ENCODE assay signal across 15 cellular contexts in the genomic region with DNA sequence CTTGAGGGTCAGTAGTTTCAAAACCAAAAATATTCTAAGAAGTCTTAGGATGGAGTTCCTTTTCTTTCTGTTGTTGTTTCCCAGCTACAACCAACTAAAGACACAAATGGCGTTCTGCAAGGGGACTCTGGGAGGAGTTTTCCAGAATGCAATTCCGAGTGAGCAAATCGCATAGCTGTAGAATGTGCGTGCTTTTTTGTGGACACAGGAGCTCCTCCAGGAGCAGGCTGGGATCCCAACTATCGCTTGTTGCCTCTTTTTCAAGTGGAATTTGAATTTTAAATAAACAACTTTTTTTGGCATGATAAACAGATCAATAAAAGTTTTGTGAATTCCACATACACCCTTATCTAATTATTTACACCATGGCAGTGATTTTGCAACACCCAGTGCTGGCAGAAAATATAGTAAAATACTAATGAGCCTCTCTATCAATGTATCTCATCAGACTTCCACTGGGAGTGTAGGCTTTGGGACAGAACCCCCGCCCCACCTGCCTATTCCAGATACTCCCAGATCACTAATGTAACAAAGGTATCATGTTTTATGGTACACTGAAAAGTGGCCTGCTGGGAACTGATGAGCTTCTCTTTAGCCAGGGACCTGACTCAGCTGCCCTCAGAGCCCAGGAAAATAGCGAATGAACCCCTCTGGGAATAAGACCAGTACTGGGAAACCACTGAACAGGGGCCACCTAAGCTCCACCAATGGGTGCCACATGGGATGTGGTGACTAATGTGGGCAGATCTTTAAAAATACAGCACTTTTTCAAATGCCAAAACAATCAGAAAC.
"Had no signal": no experiment of that assay in that cellular context is flagged by ENCODE, and none has a peak within 500 bp of the region (broad histone marks: within the 10 kb centered on the region; RNA-seq: fewer than 3 reads in every experiment).

No MANE protein-coding gene starts in this region.

- H3K27me3 ChIP-seq: pancreas, vagina had no signal

- H3K27ac ChIP-seq: pancreas, vagina had no signal

- H3K4me3 ChIP-seq: pancreas, vagina had no signal

- ATAC-seq: activated CD8-positive, alpha-beta T cell treated with anti-CD3 and anti-CD28 coated beads for 36 hours; activated T-cell treated with anti-CD3 and anti-CD28 coated beads, Interleukin-2, amount 50 U/mL, for 4 hours; natural killer cell had no signal

- H3K4me1 ChIP-seq: pancreas had no signal

- H3K9me3 ChIP-seq: pancreas, vagina had no signal

- DNase-seq: activated B cell treated with CpG ODN at 0.5 μM for 24 hours; activated CD4-positive, alpha-beta T cell treated with anti-CD3 and anti-CD28 coated beads for 48 hours; activated CD8-positive, alpha-beta memory T cell treated with anti-CD3 and anti-CD28 coated beads, Interleukin-2, amount 50 U/mL, for 4 hours; activated CD8-positive, alpha-beta T cell treated with anti-CD3 and anti-CD28 coated beads for 36 hours; activated naive CD4-positive, alpha-beta T cell treated with anti-CD3 and anti-CD28 coated beads for 36 hours; activated T-cell treated with anti-CD3 and anti-CD28 coated beads, Interleukin-2, amount 50 U/mL, for 4 hours; cortex of kidney; natural killer cell; pancreas; stimulated activated CD4-positive, alpha-beta T cell treated with anti-CD3 and anti-CD28 coated beads, Interleukin-12 subunit alpha, Interleukin-12 subunit beta, amount 100 ng/mL, for 4 hours; stimulated activated CD4-positive, alpha-beta T cell treated with anti-CD3 and anti-CD28 coated beads, Interleukin-1b, Interleukin-23, amount 100 ng/mL, for 48 hours; stimulated activated CD8-positive, alpha-beta memory T cell treated with anti-CD3 and anti-CD28 coated beads, Interleukin-4, amount 100 ng/mL, for 48 hours; stimulated activated naive CD4-positive, alpha-beta T cell; trophoblast cell had no signal
